ENCODE assay signal across 10 cellular contexts in the genomic region with DNA sequence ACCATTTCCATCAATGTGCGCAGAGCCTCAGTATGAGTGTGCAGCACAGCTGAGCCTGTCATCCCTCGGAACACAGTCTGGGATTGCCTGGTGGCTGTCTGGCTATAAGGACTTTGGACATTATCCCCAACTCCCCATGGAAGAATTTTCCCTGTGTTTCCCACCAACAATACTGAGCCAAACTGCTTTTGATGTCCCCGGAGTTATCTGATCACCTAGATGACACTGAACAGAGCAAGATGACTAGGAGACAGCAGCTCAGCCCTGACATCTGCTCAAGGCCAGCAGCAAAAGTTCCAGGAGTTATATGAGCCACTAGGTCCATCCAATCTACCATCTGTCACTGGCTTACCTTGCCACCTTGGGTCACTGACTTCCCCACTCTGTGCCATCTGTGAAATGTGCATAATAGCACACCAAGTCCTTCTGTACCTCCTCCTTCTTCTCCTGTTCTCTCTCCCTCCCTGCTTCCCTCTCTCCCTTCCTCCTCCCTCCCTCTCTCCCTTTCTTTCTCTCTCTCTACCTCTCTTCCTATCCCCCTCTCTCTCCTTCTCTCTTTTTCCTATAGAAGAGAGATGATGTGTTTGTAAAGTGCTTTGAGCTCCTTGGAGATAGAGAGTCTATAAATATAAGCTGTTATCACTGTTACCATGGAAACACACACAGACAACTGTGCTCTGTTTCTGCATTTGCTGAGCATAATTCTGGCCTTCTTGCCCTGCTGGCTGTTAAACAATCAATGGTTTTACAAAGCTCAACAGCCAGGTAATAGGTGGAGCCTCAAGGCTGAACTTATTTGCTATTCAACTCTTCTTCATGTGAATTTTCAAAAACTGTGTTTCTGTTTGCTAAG. TPM values are rescaled to one million over a fixed set of nuclear protein-coding genes. Genes with fewer than 3 reads are reported as not detected.
DNase-seq lines count a peak whose midpoint lies in the region; ATAC-seq lines count a peak whose summit lies in the region.
"Had no signal": no experiment of that assay in that cellular context is flagged by ENCODE, and none has a peak within 500 bp of the region (broad histone marks: within the 10 kb centered on the region; RNA-seq: fewer than 3 reads in every experiment).

No MANE protein-coding gene starts in this region.

- H3K4me1 ChIP-seq in GM23248 (ENCODE audit: insufficient read depth), result peaks cover 3% of the 10 kb centered on the region; the same call in 1 of the 2 replicates
- peaks cover 0 to 6% of the 10 kb centered on the region in 2 donors for H3K4me1 ChIP-seq in naive thymus-derived CD4-positive, alpha-beta T cell (ENCODE audit: control insufficient read depth in 2 of 2, insufficient read depth in 2 of 2, low read length in 2 of 2)
- H3K4me1 ChIP-seq: ascending aorta had no signal

- CTCF ChIA-PET in naive thymus-derived CD4-positive, alpha-beta T cell (lab: Charles Lee), result no interaction called here

- H3K36me3 ChIP-seq in GM23248 (ENCODE audit: low read depth), result no peaks in the 10 kb centered on the region
- no peaks in the 10 kb centered on the region for H3K36me3 ChIP-seq in naive thymus-derived CD4-positive, alpha-beta T cell (ENCODE audit: control insufficient read depth in 2 of 3, insufficient read depth in 3 of 3, low read length in 3 of 3)
- H3K36me3 ChIP-seq: ascending aorta had no signal

- intact Hi-C loops in naive thymus-derived CD4-positive, alpha-beta T cell (cut with micrococcal nuclease), result loop anchor here in 1 of 2 donors (5.0 kb wide), 1 partner anchor 45 kb away; no protein-coding TSS in a partner anchor

- H4K20me1 ChIP-seq in GM23248 (ENCODE audit: insufficient read depth), result no peaks in the 10 kb centered on the region

- DNase-seq in GM23248, result peak; percentile 32
- DNase-seq in NCI-H69 (lab: John Stamatoyannopoulos, UW), result peak; percentile 93
- DNase-seq in effector memory CD8-positive, alpha-beta T cell, result no peak
- DNase-seq in naive thymus-derived CD4-positive, alpha-beta T cell, result peak in 2 of 9 donors; percentile 24 to 52
- DNase-seq in stimulated activated CD4-positive, alpha-beta T cell treated with anti-CD3 and anti-CD28 coated beads, Interleukin-1b, Interleukin-23, amount 100 ng/mL, for 48 hours, result no peak
- no peak for DNase-seq in activated CD4-positive, alpha-beta T cell treated with anti-CD3 and anti-CD28 coated beads, Interleukin-2, amount 50 U/mL, for 1 hour
- DNase-seq: activated CD4-positive, CD25-positive, alpha-beta regulatory T cell had no signal

- H3K36me3 Mint-ChIP-seq in effector memory CD8-positive, alpha-beta T cell (ENCODE audit: insufficient read depth), result no peaks in the 10 kb centered on the region
- H3K36me3 Mint-ChIP-seq in naive thymus-derived CD4-positive, alpha-beta T cell, result no peaks in the 10 kb centered on the region

- POLR2A ChIA-PET in naive thymus-derived CD4-positive, alpha-beta T cell (lab: Charles Lee), result no interaction called here

- H3F3A ChIP-seq in GM23248 (ENCODE audit: insufficient read depth), result peaks cover 5% of the 10 kb centered on the region

- H3K9me3 Mint-ChIP-seq in effector memory CD8-positive, alpha-beta T cell, result no peaks in the 10 kb centered on the region
- H3K9me3 Mint-ChIP-seq in naive thymus-derived CD4-positive, alpha-beta T cell, result peaks cover 0 to 12% (median 0%) of the 10 kb centered on the region in 11 donors

- H2AFZ ChIP-seq in GM23248, result no peak overlapping the region

- H3K27me3 ChIP-seq in GM23248 (replicated peaks; ENCODE audit: insufficient read depth), result no peaks in the 10 kb centered on the region
- H3K27me3 ChIP-seq in naive thymus-derived CD4-positive, alpha-beta T cell (ENCODE audit: control insufficient read depth in 2 of 2, insufficient read depth in 2 of 2, low read length in 2 of 2), result no peaks in the 10 kb centered on the region
- H3K27me3 ChIP-seq: ascending aorta had no signal

- H3K27ac Mint-ChIP-seq in effector memory CD8-positive, alpha-beta T cell, result peak overlapping the region in 1 of 2 donors; percentile 44
- H3K27ac Mint-ChIP-seq in naive thymus-derived CD4-positive, alpha-beta T cell, result peak overlapping the region in 3 of 9 donors; percentile 14 to 62 (median 38)

- no peak overlapping the region for H3K4me2 ChIP-seq in GM23248 (ENCODE audit: unreplicated experiment)

- no peak overlapping the region for H3K4me3 Mint-ChIP-seq in effector memory CD8-positive, alpha-beta T cell
- H3K4me3 Mint-ChIP-seq in naive thymus-derived CD4-positive, alpha-beta T cell, result no peak overlapping the region

- in situ Hi-C loops in GM23248 (cut with MboI), result no loop called here

- WGBS in GM23248 (ENCODE audit: low coverage in 1 of 2, low lambda C conversion rate in 2 of 2, missing lambda C conversion rate in 2 of 2), 2 experiments, result 63 to 69% methylated on average over 3 of the region's 3 CpGs

- ATAC-seq in effector memory CD8-positive, alpha-beta T cell (replicated peaks), result peak; percentile 43
- ATAC-seq in naive thymus-derived CD4-positive, alpha-beta T cell, result peak; percentile 75
- ATAC-seq in GM18517 (IDR thresholded peaks at IDR 0.05; ENCODE audit: unreplicated experiment) (no peak), GM21381 (IDR thresholded peaks at IDR 0.05; ENCODE audit: unreplicated experiment) (no peak)

- no peak overlapping the region for H3K27ac ChIP-seq in GM23248
- H3K27ac ChIP-seq in naive thymus-derived CD4-positive, alpha-beta T cell (ENCODE audit: low read depth, low read length), result no peak overlapping the region
- H3K27ac ChIP-seq: ascending aorta had no signal

- H3K9me2 ChIP-seq in GM23248 (ENCODE audit: insufficient read depth), result no peaks in the 10 kb centered on the region

- H3K4me1 Mint-ChIP-seq in effector memory CD8-positive, alpha-beta T cell (ENCODE audit: low read depth in 2 of 2), result peaks cover 11 to 14% of the 10 kb centered on the region in 2 donors
- H3K4me1 Mint-ChIP-seq in naive thymus-derived CD4-positive, alpha-beta T cell, result peaks cover 0 to 17% (median 8%) of the 10 kb centered on the region in 7 donors

- H3K4me3 ChIP-seq in GM23248, result no peak overlapping the region
- no peak overlapping the region for H3K4me3 ChIP-seq in naive thymus-derived CD4-positive, alpha-beta T cell (ENCODE audit: low read length)
- H3K4me3 ChIP-seq: ascending aorta had no signal

- no peaks in the 10 kb centered on the region for H3K9me3 ChIP-seq in GM23248 (ENCODE audit: low read depth)
- no peaks in the 10 kb centered on the region for H3K9me3 ChIP-seq in naive thymus-derived CD4-positive, alpha-beta T cell (ENCODE audit: control insufficient read depth in 2 of 3, low read length in 3 of 3)
- H3K9me3 ChIP-seq: ascending aorta had no signal

- no peak overlapping the region for H3K9ac ChIP-seq in GM23248

- no peaks in the 10 kb centered on the region for H3K79me2 ChIP-seq in GM23248 (ENCODE audit: insufficient read depth)

- H3K27me3 Mint-ChIP-seq in effector memory CD8-positive, alpha-beta T cell, result peaks cover 0 to 5% of the 10 kb centered on the region in 2 donors
- peaks cover 0 to 5% (median 0%) of the 10 kb centered on the region in 5 donors for H3K27me3 Mint-ChIP-seq in naive thymus-derived CD4-positive, alpha-beta T cell

RNA-seq across cellular contexts. Expression of a gene that starts 19.7 kb away (rescaled TPM):
- total RNA-seq in GM23248 (2014; rRNA removed; shearing (Covaris generic)), result 6.9 and 9.4 TPM in 2 replicates
- polyA plus RNA-seq in GM23248 (2016; fragmentation: Nextera tagmentation; extraction: Ambion mirVana), result 15.2 and 16.1 TPM in 2 replicates
- total RNA-seq in naive thymus-derived CD4-positive, alpha-beta T cell, result 10 to 100 TPM in 1 of 5 experiments, 1 to 10 TPM in 4; 1.8 to 10.6 (median 2.3) TPM
- under 1 TPM; 0.54 to 0.66 TPM for polyA plus RNA-seq in naive thymus-derived CD4-positive, alpha-beta T cell

Comparison
In these comparisons a context has a peak if more than half of its experiments do, and no peak if none do; other contexts are left out.
1. DNase-seq: peak in GM23248 (single experiment) and NCI-H69 (single experiment); none in effector memory CD8-positive, alpha-beta T cell (0 of 3), stimulated activated CD4-positive, alpha-beta T cell treated with anti-CD3 and anti-CD28 coated beads, Interleukin-1b, Interleukin-23, amount 100 ng/mL, for 48 hours (single experiment) and activated CD4-positive, alpha-beta T cell treated with anti-CD3 and anti-CD28 coated beads, Interleukin-2, amount 50 U/mL, for 1 hour (single experiment).
2. ATAC-seq: peak in effector memory CD8-positive, alpha-beta T cell (single experiment) and naive thymus-derived CD4-positive, alpha-beta T cell (single experiment); none in GM18517 (single experiment) and GM21381 (single experiment).